In the genomic region with DNA sequence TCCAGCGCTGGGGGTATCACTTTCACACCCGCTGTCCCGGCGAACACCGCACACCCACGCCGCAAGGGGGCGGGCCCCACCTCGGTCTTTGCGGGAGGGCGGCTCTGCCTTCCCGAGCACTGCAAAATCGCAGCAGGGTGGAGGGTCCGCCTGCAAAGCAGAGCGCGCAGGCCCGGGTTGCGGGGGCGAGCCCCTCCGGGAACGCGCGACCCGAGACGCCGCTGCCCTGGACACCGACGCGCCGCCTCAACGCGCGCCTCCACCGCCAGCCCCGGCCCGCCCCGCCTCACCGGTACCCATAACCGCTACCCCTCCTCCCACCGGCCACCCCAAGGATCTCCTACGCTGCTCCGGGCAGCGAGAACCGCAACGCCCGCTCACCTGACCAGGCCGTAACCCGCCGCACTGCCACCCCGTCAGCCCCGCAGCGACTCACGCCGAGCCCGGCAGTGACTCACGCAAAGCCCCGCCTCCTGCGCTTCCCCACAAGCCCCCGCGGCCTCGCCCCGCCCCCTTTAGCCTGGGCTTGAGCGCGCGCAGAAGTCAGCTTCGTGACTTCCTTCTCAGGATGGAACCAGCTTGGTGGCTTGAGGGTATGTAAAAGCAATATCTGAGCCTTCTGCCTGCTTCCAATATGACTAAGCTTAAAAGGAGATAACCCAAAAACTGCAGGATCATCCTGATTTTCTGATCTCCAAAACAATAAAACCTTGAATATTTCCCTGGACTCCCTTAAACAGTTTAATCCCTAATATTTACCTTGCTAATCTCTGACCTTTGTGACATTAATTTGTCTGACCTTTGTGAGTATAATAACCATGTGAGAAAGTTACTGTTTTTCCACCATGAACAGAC, we compare ENCODE assay signal across 1 cellular context.
TF ChIP-seq lines count a peak whose summit lies in the region.

A gene with protein sequence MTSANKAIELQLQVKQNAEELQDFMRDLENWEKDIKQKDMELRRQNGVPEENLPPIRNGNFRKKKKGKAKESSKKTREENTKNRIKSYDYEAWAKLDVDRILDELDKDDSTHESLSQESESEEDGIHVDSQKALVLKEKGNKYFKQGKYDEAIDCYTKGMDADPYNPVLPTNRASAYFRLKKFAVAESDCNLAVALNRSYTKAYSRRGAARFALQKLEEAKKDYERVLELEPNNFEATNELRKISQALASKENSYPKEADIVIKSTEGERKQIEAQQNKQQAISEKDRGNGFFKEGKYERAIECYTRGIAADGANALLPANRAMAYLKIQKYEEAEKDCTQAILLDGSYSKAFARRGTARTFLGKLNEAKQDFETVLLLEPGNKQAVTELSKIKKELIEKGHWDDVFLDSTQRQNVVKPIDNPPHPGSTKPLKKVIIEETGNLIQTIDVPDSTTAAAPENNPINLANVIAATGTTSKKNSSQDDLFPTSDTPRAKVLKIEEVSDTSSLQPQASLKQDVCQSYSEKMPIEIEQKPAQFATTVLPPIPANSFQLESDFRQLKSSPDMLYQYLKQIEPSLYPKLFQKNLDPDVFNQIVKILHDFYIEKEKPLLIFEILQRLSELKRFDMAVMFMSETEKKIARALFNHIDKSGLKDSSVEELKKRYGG (minus strand): TSS at position 460 of the 855 bp plus-strand sequence. CDS start 3,190 bp downstream, outside the sequence.

TF ChIP-seq in IMR-90, 13 proteins besides CTCF, POLR2A, EP300 and RAD21 (continued from another document):
- TF ChIP-seq, protein P1, sequence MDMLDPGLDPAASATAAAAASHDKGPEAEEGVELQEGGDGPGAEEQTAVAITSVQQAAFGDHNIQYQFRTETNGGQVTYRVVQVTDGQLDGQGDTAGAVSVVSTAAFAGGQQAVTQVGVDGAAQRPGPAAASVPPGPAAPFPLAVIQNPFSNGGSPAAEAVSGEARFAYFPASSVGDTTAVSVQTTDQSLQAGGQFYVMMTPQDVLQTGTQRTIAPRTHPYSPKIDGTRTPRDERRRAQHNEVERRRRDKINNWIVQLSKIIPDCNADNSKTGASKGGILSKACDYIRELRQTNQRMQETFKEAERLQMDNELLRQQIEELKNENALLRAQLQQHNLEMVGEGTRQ (IDR thresholded peaks at IDR 0.05; ENCODE audit: low read depth, low read length): peak; percentile 20; the same call in 1 of the 2 replicates
- TF ChIP-seq MXI1 (IDR thresholded peaks at IDR 0.05; ENCODE audit: borderline replicate concordance, low read depth, low read length) (peak; percentile 28; the same call in 1 of the 2 replicates), RCOR1 (IDR thresholded peaks at IDR 0.05; ENCODE audit: insufficient replicate concordance, low read length) (no peak), BHLHE40 (IDR thresholded peaks at IDR 0.05; ENCODE audit: low read depth, low read length) (peak; percentile 76), CEBPB (IDR thresholded peaks at IDR 0.05; ENCODE audit: low read depth, low read length) (no peak), MAZ (IDR thresholded peaks at IDR 0.05; ENCODE audit: borderline replicate concordance, low read depth, low read length) (peak; percentile 80; the same call in 1 of the 2 replicates)
TF ChIP-seq in IMR-90: peak in this region for 6.
